In the genomic region with DNA sequence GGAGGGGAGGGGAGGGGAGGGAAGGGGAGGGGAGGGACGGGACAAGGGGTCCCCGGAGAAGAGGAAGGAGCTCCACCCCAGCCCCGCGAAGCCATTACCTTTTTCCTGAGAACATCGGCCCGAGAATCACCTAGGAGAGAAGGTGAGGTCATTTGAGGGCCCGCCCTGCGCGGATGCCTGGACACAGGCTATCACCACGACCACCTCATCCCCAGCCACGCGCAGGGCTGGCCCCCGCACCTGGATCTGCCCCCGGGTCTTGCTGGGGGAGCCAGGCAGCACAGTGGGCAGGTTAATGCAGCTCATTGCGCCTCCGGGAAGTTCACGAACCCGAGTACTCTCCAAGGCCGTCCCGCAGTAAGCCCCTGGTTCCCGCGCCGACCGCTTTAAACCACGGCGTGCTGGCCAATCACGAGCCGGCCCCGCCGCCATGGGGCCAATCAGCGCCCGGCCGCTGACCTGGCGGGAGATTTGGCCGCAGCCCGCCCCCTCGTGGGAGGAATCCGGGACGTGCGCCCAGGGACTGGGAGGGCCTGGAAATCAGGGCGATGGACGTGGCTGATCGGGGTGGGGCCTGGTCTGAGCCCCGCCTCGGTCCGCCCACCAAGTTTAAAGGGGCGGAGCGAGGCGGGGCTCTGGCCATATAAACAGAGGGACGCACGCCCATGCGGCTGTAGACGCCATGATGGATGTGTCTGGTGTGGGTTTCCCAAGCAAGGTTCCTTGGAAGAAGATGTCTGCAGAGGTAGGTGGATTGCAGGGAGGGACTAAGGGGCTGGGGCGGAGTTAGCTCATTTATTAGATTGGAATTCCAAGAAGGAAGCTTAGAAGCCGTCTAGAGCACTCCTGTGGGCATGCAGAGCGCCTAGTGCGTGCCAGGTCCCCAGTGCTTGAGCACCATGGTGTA, we compare ENCODE assay signal across 8 cellular contexts. TPM values are rescaled to one million over a fixed set of nuclear protein-coding genes. Genes with fewer than 3 reads are reported as not detected.
DNase-seq lines count a peak whose midpoint lies in the region; TF ChIP-seq lines count a peak whose summit lies in the region.

A gene with protein sequence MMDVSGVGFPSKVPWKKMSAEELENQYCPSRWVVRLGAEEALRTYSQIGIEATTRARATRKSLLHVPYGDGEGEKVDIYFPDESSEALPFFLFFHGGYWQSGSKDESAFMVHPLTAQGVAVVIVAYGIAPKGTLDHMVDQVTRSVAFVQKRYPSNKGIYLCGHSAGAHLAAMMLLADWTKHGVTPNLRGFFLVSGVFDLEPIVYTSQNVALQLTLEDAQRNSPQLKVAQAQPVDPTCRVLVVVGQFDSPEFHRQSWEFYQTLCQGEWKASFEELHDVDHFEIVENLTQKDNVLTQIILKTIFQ (plus strand): TSS at position 674 of the 907 bp plus-strand sequence. CDS start 9 bp downstream, at position 683.
A gene with protein sequence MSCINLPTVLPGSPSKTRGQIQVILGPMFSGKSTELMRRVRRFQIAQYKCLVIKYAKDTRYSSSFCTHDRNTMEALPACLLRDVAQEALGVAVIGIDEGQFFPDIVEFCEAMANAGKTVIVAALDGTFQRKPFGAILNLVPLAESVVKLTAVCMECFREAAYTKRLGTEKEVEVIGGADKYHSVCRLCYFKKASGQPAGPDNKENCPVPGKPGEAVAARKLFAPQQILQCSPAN (minus strand): TSS at position 364 of the 907 bp plus-strand sequence. CDS start 58 bp downstream, at position 306.

- no peak within 1 kb of the TSS for H3K9ac ChIP-seq in neural cell (ENCODE audit: low read length)

- H3K9me3 ChIP-seq in neural cell (ENCODE audit: low read length) (no peaks in the 10 kb centered on the region), stomach (no peaks in the 10 kb centered on the region)

- peak within 1 kb of the TSS; percentile 63 for H3K4me2 ChIP-seq in neural cell (ENCODE audit: low read length)

- H3K4me3 ChIP-seq in LNCaP clone FGC (ENCODE audit: low read depth, low read length) = peak within 1 kb of the TSS; percentile 74
- H3K4me3 ChIP-seq in neural cell (ENCODE audit: low read length) = peak within 1 kb of the TSS; percentile 69
- peak within 1 kb of the TSS; percentile 45 to 53 (median 50) for H3K4me3 ChIP-seq in stomach

- TF ChIP-seq EP300 in neural cell (conservative IDR thresholded peaks at IDR 0.05; ENCODE audit: poor library complexity, severe bottlenecking) = no peak
- no peak for TF ChIP-seq EP300 in stomach (IDR thresholded peaks at IDR 0.05)

- intact Hi-C loops in stomach (cut with DNase I; ENCODE audit: low total_unique reads) = no loop called here

- H3K36me3 ChIP-seq in neural cell (ENCODE audit: insufficient read depth, low read length) (no peaks in the 10 kb centered on the region), stomach (peaks cover 8 to 18% (median 16%) of the 10 kb centered on the region in 4 donors)

- H4K20me1 ChIP-seq in neural cell (ENCODE audit: insufficient read depth) = no peaks in the 10 kb centered on the region

- peak; percentile 35 for TF ChIP-seq RAD21 in neural cell (conservative IDR thresholded peaks at IDR 0.05)

- 3 to 8% (median 4%) methylated on average over 25 to 57 of the region's 57 CpGs for WGBS in stomach, 5 donors

- no peaks in the 10 kb centered on the region for H3K9me2 ChIP-seq in neural cell (ENCODE audit: insufficient read depth, low read length)

- H2AFZ ChIP-seq in neural cell (ENCODE audit: low read depth, low read length) = peak within 1 kb of the TSS; percentile 21

- peak; percentile 97 for TF ChIP-seq POLR2A in Raji (IDR thresholded peaks at IDR 0.05; ENCODE audit: insufficient read depth, low read depth, low read length)
- TF ChIP-seq POLR2A in stomach (IDR thresholded peaks at IDR 0.05) = no peak

- DNase-seq in ELR (ENCODE audit: low read depth) = peak; percentile 98
- DNase-seq in GOT3 (lab: John Stamatoyannopoulos, UW) = peak; percentile 94
- peak; percentile 96 for DNase-seq in LNCaP clone FGC (ENCODE audit: low read depth)
- DNase-seq in activated T-helper 9 cell treated with anti-CD3 and anti-CD28 coated beads, Interleukin-2, amount 50 U/mL, for 16 hours (ENCODE audit: low read depth) = peak; percentile 77
- peak; percentile 94 for DNase-seq in fibroblast of the conjunctiva (ENCODE audit: low read depth)
- DNase-seq in stomach = peak; percentile 99

- H3K27ac ChIP-seq in neural cell (ENCODE audit: low read length) (no peak within 1 kb of the TSS), stomach (peak within 1 kb of the TSS; percentile 76 to 85 (median 83))

- no peaks in the 10 kb centered on the region for H3F3A ChIP-seq in neural cell (ENCODE audit: insufficient read depth, low read length, poor library complexity, severe bottlenecking)

- peaks cover 48 to 77% (median 59%) of the 10 kb centered on the region in 4 donors for H3K4me1 ChIP-seq in stomach

- peaks cover 4% of the 10 kb centered on the region for H3K79me2 ChIP-seq in neural cell (replicated peaks; ENCODE audit: insufficient read depth, low read length)

- H3K27me3 ChIP-seq in neural cell (ENCODE audit: insufficient read depth, low read depth, low read length) (no peaks in the 10 kb centered on the region), stomach (no peaks in the 10 kb centered on the region)

- TF ChIP-seq CTCF in LNCaP clone FGC (IDR thresholded peaks at IDR 0.05; ENCODE audit: control insufficient read depth, extremely low read depth, insufficient read depth) = peak; percentile 52
- peak; percentile 69 for TF ChIP-seq CTCF in neural cell (IDR thresholded peaks at IDR 0.05; ENCODE audit: poor library complexity, severe bottlenecking)
- TF ChIP-seq CTCF in stomach (IDR thresholded peaks at IDR 0.05) = peak in 5 of 7 experiments; percentile 67 to 95 (median 84)

TF ChIP-seq in neural cell, 6 proteins besides CTCF, POLR2A, EP300 and RAD21:
- TF ChIP-seq EZH2 (IDR thresholded peaks at IDR 0.05; ENCODE audit: borderline replicate concordance, insufficient read depth, low read length, poor library complexity, severe bottlenecking) (no peak), POLR2AphosphoS5 (IDR thresholded peaks at IDR 0.05) (peak; percentile 29), TAF1 (IDR thresholded peaks at IDR 0.05; ENCODE audit: low read depth) (no peak), MXI1 (conservative IDR thresholded peaks at IDR 0.05; ENCODE audit: poor library complexity, severe bottlenecking) (peak; percentile 99), SMC3 (conservative IDR thresholded peaks at IDR 0.05; ENCODE audit: poor library complexity) (peak; percentile 53)
- TF ChIP-seq, protein P1, sequence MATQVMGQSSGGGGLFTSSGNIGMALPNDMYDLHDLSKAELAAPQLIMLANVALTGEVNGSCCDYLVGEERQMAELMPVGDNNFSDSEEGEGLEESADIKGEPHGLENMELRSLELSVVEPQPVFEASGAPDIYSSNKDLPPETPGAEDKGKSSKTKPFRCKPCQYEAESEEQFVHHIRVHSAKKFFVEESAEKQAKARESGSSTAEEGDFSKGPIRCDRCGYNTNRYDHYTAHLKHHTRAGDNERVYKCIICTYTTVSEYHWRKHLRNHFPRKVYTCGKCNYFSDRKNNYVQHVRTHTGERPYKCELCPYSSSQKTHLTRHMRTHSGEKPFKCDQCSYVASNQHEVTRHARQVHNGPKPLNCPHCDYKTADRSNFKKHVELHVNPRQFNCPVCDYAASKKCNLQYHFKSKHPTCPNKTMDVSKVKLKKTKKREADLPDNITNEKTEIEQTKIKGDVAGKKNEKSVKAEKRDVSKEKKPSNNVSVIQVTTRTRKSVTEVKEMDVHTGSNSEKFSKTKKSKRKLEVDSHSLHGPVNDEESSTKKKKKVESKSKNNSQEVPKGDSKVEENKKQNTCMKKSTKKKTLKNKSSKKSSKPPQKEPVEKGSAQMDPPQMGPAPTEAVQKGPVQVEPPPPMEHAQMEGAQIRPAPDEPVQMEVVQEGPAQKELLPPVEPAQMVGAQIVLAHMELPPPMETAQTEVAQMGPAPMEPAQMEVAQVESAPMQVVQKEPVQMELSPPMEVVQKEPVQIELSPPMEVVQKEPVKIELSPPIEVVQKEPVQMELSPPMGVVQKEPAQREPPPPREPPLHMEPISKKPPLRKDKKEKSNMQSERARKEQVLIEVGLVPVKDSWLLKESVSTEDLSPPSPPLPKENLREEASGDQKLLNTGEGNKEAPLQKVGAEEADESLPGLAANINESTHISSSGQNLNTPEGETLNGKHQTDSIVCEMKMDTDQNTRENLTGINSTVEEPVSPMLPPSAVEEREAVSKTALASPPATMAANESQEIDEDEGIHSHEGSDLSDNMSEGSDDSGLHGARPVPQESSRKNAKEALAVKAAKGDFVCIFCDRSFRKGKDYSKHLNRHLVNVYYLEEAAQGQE (IDR thresholded peaks at IDR 0.05; ENCODE audit: borderline replicate concordance) = no peak

RNA-seq across cellular contexts. Expression of the first gene that starts in this region (rescaled TPM):
- polyA plus RNA-seq in neural cell (15.8 and 27.1 TPM in 2 replicates), stomach (10 to 100 TPM; 25.7 to 39.7 (median 27.2) TPM)
- 7.5 and 16.1 TPM in 2 replicates for polyA minus RNA-seq in neural cell
- total RNA-seq in stomach = 100 to 1,000 TPM in 3 of 5 donors, 10 to 100 TPM in 2; 29.6 to 189 (median 109) TPM

RNA-seq across cellular contexts. Expression of the second gene that starts in this region (rescaled TPM):
- polyA plus RNA-seq in neural cell (1.1 TPM in 1 of 2 replicates, not detected in the other), stomach (10 to 100 TPM in 2 of 3 donors, 1 to 10 TPM in 1; 8.7 to 38.1 (median 17.7) TPM)
- polyA minus RNA-seq in neural cell = 0.49 TPM in 1 of 2 replicates, not detected in the other
- total RNA-seq in stomach = 10 to 100 TPM in 4 of 5 donors, 1 to 10 TPM in 1; 4.5 to 35.6 (median 17.8) TPM
